8 cellular contexts compared by ENCODE assay signal in the genomic region with DNA sequence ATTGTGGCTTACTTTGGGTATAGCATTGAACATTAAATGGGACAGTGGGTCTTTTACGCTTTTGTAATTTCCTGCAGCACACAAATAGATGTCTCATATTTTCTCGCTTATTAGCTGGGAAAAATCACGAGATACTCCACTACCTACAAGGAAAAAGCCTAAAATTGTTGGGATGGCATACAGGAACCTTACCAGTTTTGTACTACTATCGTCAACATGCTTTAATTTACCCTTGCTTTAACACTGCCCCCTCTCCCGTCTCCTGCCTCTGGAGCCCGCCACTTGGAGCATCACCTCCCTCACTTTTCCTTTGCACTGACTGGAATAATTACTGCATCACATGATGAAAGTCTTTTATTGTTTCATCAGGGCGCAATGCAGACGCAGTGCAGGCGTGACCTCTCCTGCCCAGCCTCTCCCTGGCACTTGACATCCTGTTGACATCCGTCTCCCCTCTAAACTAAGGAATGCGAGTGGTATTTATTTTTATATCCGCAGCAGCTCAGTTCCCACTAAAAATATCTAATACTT. TPM values are rescaled to one million over a fixed set of nuclear protein-coding genes. Genes with fewer than 3 reads are reported as not detected.
DNase-seq lines count a peak whose midpoint lies in the region; ATAC-seq and TF ChIP-seq lines count a peak whose summit lies in the region.

No MANE protein-coding gene starts in this region.

- H3K9ac ChIP-seq in SU-DHL-6 (ENCODE audit: low read length): peak overlapping the region; percentile 82
- H3K9ac ChIP-seq in skeletal muscle tissue (ENCODE audit: low read depth in 1 of 3, low read length in 3 of 3): peak overlapping the region; percentile 88 to 94 (median 92)

- H3K4me2 ChIP-seq in SU-DHL-6 (ENCODE audit: low read depth, low read length, poor library complexity, severe bottlenecking): peak overlapping the region; percentile 90

- no peak for TF ChIP-seq CTCF in SU-DHL-6 (IDR thresholded peaks at IDR 0.05; ENCODE audit: insufficient read depth, low read length, poor library complexity, severe bottlenecking)

- H3K9me3 ChIP-seq in SU-DHL-6 (ENCODE audit: insufficient read depth, low read length) (no peaks in the 10 kb centered on the region), skeletal muscle tissue (ENCODE audit: control insufficient read depth in 3 of 3, low read length in 3 of 3) (no peaks in the 10 kb centered on the region)

- no peaks in the 10 kb centered on the region for H3K9me2 ChIP-seq in SU-DHL-6 (replicated peaks; ENCODE audit: insufficient read depth, low read length)

- no peaks in the 10 kb centered on the region; the same call in 1 of the 2 replicates for H3F3A ChIP-seq in SU-DHL-6 (ENCODE audit: insufficient read depth)

- peak; percentile 84 for DNase-seq in EL
- peak; percentile 87 for DNase-seq in NCI-H1105 (lab: John Stamatoyannopoulos, UW)
- peak; percentile 86 for DNase-seq in cerebellar cortex (ENCODE audit: low spot score)
- DNase-seq in islet precursor cell: peak; percentile 63

- H4K20me1 ChIP-seq in SU-DHL-6 (ENCODE audit: low read depth, low read length): peaks cover 6% of the 10 kb centered on the region; the same call in 1 of the 2 replicates

- peaks cover 17 to 21% (median 20%) of the 10 kb centered on the region in 3 donors for H3K4me1 ChIP-seq in skeletal muscle tissue (ENCODE audit: control insufficient read depth in 3 of 3, insufficient read depth in 3 of 3, low read length in 3 of 3)

- peaks cover 9% of the 10 kb centered on the region for H3K36me3 ChIP-seq in SU-DHL-6 (ENCODE audit: low read length)
- peaks cover 4 to 16% (median 11%) of the 10 kb centered on the region in 3 donors for H3K36me3 ChIP-seq in skeletal muscle tissue (ENCODE audit: control insufficient read depth in 3 of 3, insufficient read depth in 3 of 3, low read length in 3 of 3)

- peak overlapping the region; percentile 64 for H2AFZ ChIP-seq in SU-DHL-6 (ENCODE audit: low read depth, low read length, severe bottlenecking)

- peaks cover 35% of the 10 kb centered on the region for H3K79me2 ChIP-seq in SU-DHL-6 (ENCODE audit: insufficient read depth, low read length)

- H3K27me3 ChIP-seq in SU-DHL-6 (ENCODE audit: low read length) (no peaks in the 10 kb centered on the region), skeletal muscle tissue (ENCODE audit: control insufficient read depth in 3 of 3, insufficient read depth in 3 of 3, low read length in 3 of 3) (no peaks in the 10 kb centered on the region)

- H3K4me3 ChIP-seq in SU-DHL-6 (ENCODE audit: insufficient read depth, low read length, poor library complexity, severe bottlenecking) (peak overlapping the region; percentile 60), skeletal muscle tissue (ENCODE audit: low read length in 3 of 3) (peak overlapping the region; percentile 70 to 89 (median 84))

- ATAC-seq in HG02973 (IDR thresholded peaks at IDR 0.05; ENCODE audit: unreplicated experiment) (no peak), HG03095 (IDR thresholded peaks at IDR 0.05; ENCODE audit: unreplicated experiment) (no peak)

- H3K27ac ChIP-seq in SU-DHL-6 (ENCODE audit: low read depth, low read length) (peak overlapping the region; percentile 84), skeletal muscle tissue (ENCODE audit: low read depth, low read length) (peak overlapping the region; percentile 100)

RNA-seq across cellular contexts. Expression of gene FNBP4, which starts 1.0 kb away (rescaled TPM):
- 71.0 TPM for total RNA-seq in skeletal muscle tissue

RNA-seq across cellular contexts. Expression of gene AGBL2, which starts 53.0 kb away (rescaled TPM):
- 2.6 TPM for total RNA-seq in skeletal muscle tissue
